ENCODE assay signal across 37 cellular contexts in genomic region chr7:128254470-128254869, GRCh38. TPM values are rescaled to one million over a fixed set of nuclear protein-coding genes. Genes with fewer than 3 reads are reported as not detected.
"Had no signal": no experiment of that assay in that cellular context is flagged by ENCODE, and none has a peak within 500 bp of the region (broad histone marks: within the 10 kb centered on the region; RNA-seq: fewer than 3 reads in every experiment).

No MANE protein-coding gene starts in this region.

- DNase-seq: activated B cell treated with CpG ODN at 0.5 μM for 24 hours; activated CD4-positive, alpha-beta memory T cell treated with anti-CD3 and anti-CD28 coated beads, Interleukin-2, amount 10 ng/mL, durations not matched to agents 7 days and 5 days; activated CD4-positive, alpha-beta T cell treated with anti-CD3 and anti-CD28 coated beads for 36 hours; activated CD4-positive, alpha-beta T cell treated with anti-CD3 and anti-CD28 coated beads for 48 hours; activated CD4-positive, alpha-beta T cell treated with anti-CD3 and anti-CD28 coated beads, Interleukin-2, amount 10 ng/mL, durations not matched to agents 7 days and 5 days; activated CD4-positive, alpha-beta T cell treated with anti-CD3 and anti-CD28 coated beads, Interleukin-2, amount 50 U/mL, for 48 hours; activated CD4-positive, CD25-positive, alpha-beta regulatory T cell treated with anti-CD3 and anti-CD28 coated beads, Interleukin-2, amount 50 U/mL, for 72 hours; activated CD8-positive, alpha-beta memory T cell treated with anti-CD3 and anti-CD28 coated beads for 24 hours; activated CD8-positive, alpha-beta memory T cell treated with anti-CD3 and anti-CD28 coated beads, Interleukin-2, amount 10 ng/mL, durations not matched to agents 7 days and 5 days; activated CD8-positive, alpha-beta memory T cell treated with anti-CD3 and anti-CD28 coated beads, Interleukin-2, amount 50 U/mL, for 48 hours; activated CD8-positive, alpha-beta T cell treated with anti-CD3 and anti-CD28 coated beads, Interleukin-2, amount 10 ng/mL, durations not matched to agents 7 days and 5 days; activated gamma-delta T cell; activated naive CD4-positive, alpha-beta T cell treated with anti-CD3 and anti-CD28 coated beads, Interleukin-2, amount 10 ng/mL, durations not matched to agents 7 days and 5 days; activated naive CD4-positive, alpha-beta T cell treated with Interleukin-2 at 50 U/mL for 16 hours; activated naive CD8-positive, alpha-beta T cell treated with anti-CD3 and anti-CD28 coated beads, Interleukin-2, amount 10 ng/mL, durations not matched to agents 7 days and 5 days; activated naive CD8-positive, alpha-beta T cell treated with anti-CD3 and anti-CD28 coated beads, Interleukin-2, amount 50 U/mL, for 24 hours; activated T-cell treated with anti-CD3 and anti-CD28 coated beads, Interleukin-2, amount 50 U/mL, for 24 hours; activated T-cell treated with anti-CD3 and anti-CD28 coated beads, Interleukin-2, amount 50 U/mL, for 48 hours; amygdala; anterior cingulate cortex; caudate nucleus; cerebellar nuclear complex; T-helper 1 cell; T-helper 2 cell; T-helper 9 cell had no signal

- H3K27ac Mint-ChIP-seq: activated B cell treated with CpG ODN at 0.5 μM for 24 hours; activated CD4-positive, alpha-beta memory T cell treated with anti-CD3 and anti-CD28 coated beads, Interleukin-2, amount 10 ng/mL, durations not matched to agents 7 days and 5 days; activated CD4-positive, alpha-beta T cell treated with anti-CD3 and anti-CD28 coated beads for 36 hours; activated CD4-positive, alpha-beta T cell treated with anti-CD3 and anti-CD28 coated beads, Interleukin-2, amount 10 ng/mL, durations not matched to agents 7 days and 5 days; activated CD8-positive, alpha-beta memory T cell treated with anti-CD3 and anti-CD28 coated beads, Interleukin-2, amount 10 ng/mL, durations not matched to agents 7 days and 5 days; activated CD8-positive, alpha-beta T cell treated with anti-CD3 and anti-CD28 coated beads, Interleukin-2, amount 10 ng/mL, durations not matched to agents 7 days and 5 days; activated naive CD4-positive, alpha-beta T cell treated with anti-CD3 and anti-CD28 coated beads, Interleukin-2, amount 10 ng/mL, durations not matched to agents 7 days and 5 days; activated naive CD4-positive, alpha-beta T cell treated with anti-CD3 and anti-CD28 coated beads, Interleukin-2, amount 50 U/mL, for 24 hours; activated naive CD8-positive, alpha-beta T cell; activated naive CD8-positive, alpha-beta T cell treated with anti-CD3 and anti-CD28 coated beads, Interleukin-2, amount 10 ng/mL, durations not matched to agents 7 days and 5 days; activated naive CD8-positive, alpha-beta T cell treated with anti-CD3 and anti-CD28 coated beads, Interleukin-2, amount 50 U/mL, for 24 hours; activated T-cell treated with anti-CD3 and anti-CD28 coated beads, Interleukin-2, amount 50 U/mL, for 24 hours; activated T-helper 2 cell treated with anti-CD3 and anti-CD28 coated beads, Interferon-gamma antibody, Interleukin-2, Interleukin-4, amounts not matched to agents 10 μg/mL and 5 μg/mL and 100 μg/mL, durations not matched to agents 14 hours and 24 hours and 36 hours; brain; T-helper 1 cell treated with Interleukin-12 subunit alpha and Interleukin-12 subunit beta and Interleukin-4 antibody, amounts not matched to agents 30 μg/mL and 1 μg/mL, for 36 hours; T-helper 2 cell treated with Interferon-gamma antibody and Interleukin-4, amounts not matched to agents 5 μg/mL and 100 μg/mL, for 36 hours had no signal

- H3K9me3 Mint-ChIP-seq: activated B cell treated with CpG ODN at 0.5 μM for 24 hours; activated CD4-positive, alpha-beta memory T cell treated with anti-CD3 and anti-CD28 coated beads, Interleukin-2, amount 10 ng/mL, durations not matched to agents 7 days and 5 days; activated CD4-positive, alpha-beta T cell treated with anti-CD3 and anti-CD28 coated beads, Interleukin-2, amount 10 ng/mL, durations not matched to agents 7 days and 5 days; activated naive CD4-positive, alpha-beta T cell treated with anti-CD3 and anti-CD28 coated beads, Interleukin-2, amount 10 ng/mL, durations not matched to agents 7 days and 5 days; activated naive CD4-positive, alpha-beta T cell treated with anti-CD3 and anti-CD28 coated beads, Interleukin-2, amount 50 U/mL, for 24 hours; activated naive CD8-positive, alpha-beta T cell treated with anti-CD3 and anti-CD28 coated beads, Interleukin-2, amount 10 ng/mL, durations not matched to agents 7 days and 5 days; activated naive CD8-positive, alpha-beta T cell treated with anti-CD3 and anti-CD28 coated beads, Interleukin-2, amount 50 U/mL, for 24 hours; activated T-cell treated with anti-CD3 and anti-CD28 coated beads, Interleukin-2, amount 50 U/mL, for 24 hours; activated T-helper 2 cell treated with anti-CD3 and anti-CD28 coated beads, Interferon-gamma antibody, Interleukin-2, Interleukin-4, amounts not matched to agents 10 μg/mL and 5 μg/mL and 100 μg/mL, durations not matched to agents 14 hours and 24 hours and 36 hours; central memory CD8-positive, alpha-beta T cell; T-helper 1 cell treated with Interleukin-12 subunit alpha and Interleukin-12 subunit beta and Interleukin-4 antibody, amounts not matched to agents 30 μg/mL and 1 μg/mL, for 36 hours; T-helper 2 cell treated with Interferon-gamma antibody and Interleukin-4, amounts not matched to agents 5 μg/mL and 100 μg/mL, for 36 hours had no signal

- H3K27me3 ChIP-seq: ascending aorta, cardiac muscle cell had no signal

- H3K9me3 ChIP-seq: ascending aorta had no signal

- FAIRE-seq: bronchial epithelial cell, TTC549 had no signal

- H3K4me1 ChIP-seq: ascending aorta had no signal

- H3K36me3 Mint-ChIP-seq: activated CD8-positive, alpha-beta memory T cell treated with anti-CD3 and anti-CD28 coated beads, Interleukin-2, amount 10 ng/mL, durations not matched to agents 7 days and 5 days; activated naive CD4-positive, alpha-beta T cell treated with anti-CD3 and anti-CD28 coated beads, Interleukin-2, amount 10 ng/mL, durations not matched to agents 7 days and 5 days; activated naive CD4-positive, alpha-beta T cell treated with anti-CD3 and anti-CD28 coated beads, Interleukin-2, amount 50 U/mL, for 24 hours; activated naive CD8-positive, alpha-beta T cell treated with anti-CD3 and anti-CD28 coated beads, Interleukin-2, amount 10 ng/mL, durations not matched to agents 7 days and 5 days; brain had no signal

- H3K36me3 ChIP-seq: ascending aorta, cardiac muscle cell had no signal

- H3K4me1 Mint-ChIP-seq: activated B cell treated with CpG ODN at 0.5 μM for 24 hours; activated CD4-positive, alpha-beta memory T cell treated with anti-CD3 and anti-CD28 coated beads, Interleukin-2, amount 10 ng/mL, durations not matched to agents 7 days and 5 days; activated CD4-positive, alpha-beta T cell treated with anti-CD3 and anti-CD28 coated beads for 36 hours; activated CD4-positive, alpha-beta T cell treated with anti-CD3 and anti-CD28 coated beads, Interleukin-2, amount 10 ng/mL, durations not matched to agents 7 days and 5 days; activated naive CD4-positive, alpha-beta T cell treated with anti-CD3 and anti-CD28 coated beads, Interleukin-2, amount 10 ng/mL, durations not matched to agents 7 days and 5 days; activated naive CD4-positive, alpha-beta T cell treated with anti-CD3 and anti-CD28 coated beads, Interleukin-2, amount 50 U/mL, for 24 hours; activated naive CD8-positive, alpha-beta T cell treated with anti-CD3 and anti-CD28 coated beads, Interleukin-2, amount 50 U/mL, for 24 hours had no signal

- H3K27ac ChIP-seq: ascending aorta, cardiac muscle cell, VCaP had no signal

- H3K4me3 ChIP-seq: ascending aorta, cardiac muscle cell had no signal

- ATAC-seq: activated CD4-positive, alpha-beta T cell treated with anti-CD3 and anti-CD28 coated beads for 36 hours; activated CD8-positive, alpha-beta memory T cell treated with anti-CD3 and anti-CD28 coated beads, Interleukin-2, amount 10 ng/mL, durations not matched to agents 7 days and 5 days; activated CD8-positive, alpha-beta T cell treated with anti-CD3 and anti-CD28 coated beads, Interleukin-2, amount 10 ng/mL, durations not matched to agents 7 days and 5 days; activated naive CD8-positive, alpha-beta T cell treated with anti-CD3 and anti-CD28 coated beads, Interleukin-2, amount 50 U/mL, for 24 hours had no signal

- H3K4me3 Mint-ChIP-seq: activated B cell treated with CpG ODN at 0.5 μM for 24 hours; activated CD4-positive, alpha-beta memory T cell treated with anti-CD3 and anti-CD28 coated beads, Interleukin-2, amount 10 ng/mL, durations not matched to agents 7 days and 5 days; activated CD4-positive, alpha-beta T cell treated with anti-CD3 and anti-CD28 coated beads for 36 hours; activated CD4-positive, alpha-beta T cell treated with anti-CD3 and anti-CD28 coated beads, Interleukin-2, amount 10 ng/mL, durations not matched to agents 7 days and 5 days; activated CD8-positive, alpha-beta memory T cell treated with anti-CD3 and anti-CD28 coated beads, Interleukin-2, amount 10 ng/mL, durations not matched to agents 7 days and 5 days; activated CD8-positive, alpha-beta T cell treated with anti-CD3 and anti-CD28 coated beads, Interleukin-2, amount 10 ng/mL, durations not matched to agents 7 days and 5 days; activated naive CD4-positive, alpha-beta T cell treated with anti-CD3 and anti-CD28 coated beads, Interleukin-2, amount 10 ng/mL, durations not matched to agents 7 days and 5 days; activated naive CD4-positive, alpha-beta T cell treated with anti-CD3 and anti-CD28 coated beads, Interleukin-2, amount 50 U/mL, for 24 hours; activated naive CD8-positive, alpha-beta T cell; activated naive CD8-positive, alpha-beta T cell treated with anti-CD3 and anti-CD28 coated beads, Interleukin-2, amount 10 ng/mL, durations not matched to agents 7 days and 5 days; activated naive CD8-positive, alpha-beta T cell treated with anti-CD3 and anti-CD28 coated beads, Interleukin-2, amount 50 U/mL, for 24 hours; activated T-cell treated with anti-CD3 and anti-CD28 coated beads, Interleukin-2, amount 50 U/mL, for 24 hours; brain; central memory CD8-positive, alpha-beta T cell; T-helper 1 cell treated with Interleukin-12 subunit alpha and Interleukin-12 subunit beta and Interleukin-4 antibody, amounts not matched to agents 30 μg/mL and 1 μg/mL, for 36 hours; T-helper 2 cell treated with Interferon-gamma antibody and Interleukin-4, amounts not matched to agents 5 μg/mL and 100 μg/mL, for 36 hours had no signal

RNA-seq across cellular contexts. Expression of gene LEP, which starts 13.4 kb away (rescaled TPM):
- total RNA-seq: activated B cell treated with CpG ODN at 0.5 μM for 24 hours; activated CD4-positive, alpha-beta memory T cell treated with anti-CD3 and anti-CD28 coated beads, Interleukin-2, amount 10 ng/mL, durations not matched to agents 7 days and 5 days; activated CD4-positive, alpha-beta T cell treated with anti-CD3 and anti-CD28 coated beads for 36 hours; activated CD4-positive, alpha-beta T cell treated with anti-CD3 and anti-CD28 coated beads, Interleukin-2, amount 10 ng/mL, durations not matched to agents 7 days and 5 days; activated CD8-positive, alpha-beta memory T cell treated with anti-CD3 and anti-CD28 coated beads, Interleukin-2, amount 10 ng/mL, durations not matched to agents 7 days and 5 days; activated CD8-positive, alpha-beta T cell treated with anti-CD3 and anti-CD28 coated beads, Interleukin-2, amount 10 ng/mL, durations not matched to agents 7 days and 5 days; activated naive CD8-positive, alpha-beta T cell treated with anti-CD3 and anti-CD28 coated beads, Interleukin-2, amount 10 ng/mL, durations not matched to agents 7 days and 5 days; activated T-helper 2 cell treated with anti-CD3 and anti-CD28 coated beads, Interferon-gamma antibody, Interleukin-2, Interleukin-4, amounts not matched to agents 10 μg/mL and 5 μg/mL and 100 μg/mL, durations not matched to agents 14 hours and 24 hours and 36 hours; ascending aorta; cardiac muscle cell had no signal
- polyA plus RNA-seq: cardiac muscle cell had no signal
